ENCODE assay signal across 1 cellular context in the genomic region with DNA sequence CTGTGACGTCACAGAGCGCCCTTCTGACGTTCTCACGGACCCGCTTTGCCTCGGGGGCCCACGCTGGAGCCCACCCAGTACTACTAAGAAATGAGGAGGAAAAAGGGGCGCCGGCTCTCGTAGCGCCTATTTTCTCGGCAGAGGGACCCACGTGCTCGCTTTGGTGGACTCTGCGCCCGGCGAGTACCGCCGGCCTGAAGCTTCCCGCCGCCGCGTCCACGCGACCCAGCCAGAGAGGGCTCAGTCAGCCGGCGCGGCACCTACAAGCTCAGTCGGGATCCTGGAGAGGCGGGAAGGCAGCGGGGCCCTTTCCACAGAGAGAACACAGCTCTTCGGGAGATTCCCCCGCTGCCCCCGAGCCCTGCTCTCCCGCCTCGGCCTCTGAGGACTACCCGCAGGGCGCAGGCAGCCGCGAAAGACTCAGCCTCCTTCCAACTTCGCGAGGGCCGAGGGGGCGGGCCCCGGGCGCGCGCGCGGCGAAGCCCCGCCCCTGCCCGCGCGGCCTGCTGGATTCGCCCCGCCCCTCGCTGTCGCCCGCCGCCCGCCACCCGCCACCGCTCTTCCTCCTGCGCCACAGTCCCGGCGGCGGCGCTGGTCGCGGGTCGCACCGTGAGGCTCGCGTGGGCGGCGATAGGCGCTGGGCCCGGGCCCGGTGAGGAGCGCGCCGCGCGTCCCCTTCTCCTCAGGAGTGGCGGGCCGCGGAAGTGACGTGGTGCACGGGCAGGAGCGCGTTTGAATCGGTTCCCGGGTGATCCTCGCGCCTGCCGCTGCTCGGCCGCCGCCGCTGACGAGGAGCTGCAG.
TF ChIP-seq lines count a peak whose summit lies in the region.

TSS of gene SMCHD1 (plus strand) at position 574 of the 801 bp plus-strand sequence. CDS start 350 bp downstream, outside the sequence.

TF ChIP-seq in K562, 482 proteins besides CTCF, POLR2A, EP300 and RAD21 (continued from another document):
- TF ChIP-seq, protein P1, sequence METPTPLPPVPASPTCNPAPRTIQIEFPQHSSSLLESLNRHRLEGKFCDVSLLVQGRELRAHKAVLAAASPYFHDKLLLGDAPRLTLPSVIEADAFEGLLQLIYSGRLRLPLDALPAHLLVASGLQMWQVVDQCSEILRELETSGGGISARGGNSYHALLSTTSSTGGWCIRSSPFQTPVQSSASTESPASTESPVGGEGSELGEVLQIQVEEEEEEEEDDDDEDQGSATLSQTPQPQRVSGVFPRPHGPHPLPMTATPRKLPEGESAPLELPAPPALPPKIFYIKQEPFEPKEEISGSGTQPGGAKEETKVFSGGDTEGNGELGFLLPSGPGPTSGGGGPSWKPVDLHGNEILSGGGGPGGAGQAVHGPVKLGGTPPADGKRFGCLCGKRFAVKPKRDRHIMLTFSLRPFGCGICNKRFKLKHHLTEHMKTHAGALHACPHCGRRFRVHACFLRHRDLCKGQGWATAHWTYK (CRISPR knock-in tag; IDR thresholded peaks at IDR 0.05) = peak; percentile 29; the same call in 1 of the 2 replicates
- TF ChIP-seq, protein P2, sequence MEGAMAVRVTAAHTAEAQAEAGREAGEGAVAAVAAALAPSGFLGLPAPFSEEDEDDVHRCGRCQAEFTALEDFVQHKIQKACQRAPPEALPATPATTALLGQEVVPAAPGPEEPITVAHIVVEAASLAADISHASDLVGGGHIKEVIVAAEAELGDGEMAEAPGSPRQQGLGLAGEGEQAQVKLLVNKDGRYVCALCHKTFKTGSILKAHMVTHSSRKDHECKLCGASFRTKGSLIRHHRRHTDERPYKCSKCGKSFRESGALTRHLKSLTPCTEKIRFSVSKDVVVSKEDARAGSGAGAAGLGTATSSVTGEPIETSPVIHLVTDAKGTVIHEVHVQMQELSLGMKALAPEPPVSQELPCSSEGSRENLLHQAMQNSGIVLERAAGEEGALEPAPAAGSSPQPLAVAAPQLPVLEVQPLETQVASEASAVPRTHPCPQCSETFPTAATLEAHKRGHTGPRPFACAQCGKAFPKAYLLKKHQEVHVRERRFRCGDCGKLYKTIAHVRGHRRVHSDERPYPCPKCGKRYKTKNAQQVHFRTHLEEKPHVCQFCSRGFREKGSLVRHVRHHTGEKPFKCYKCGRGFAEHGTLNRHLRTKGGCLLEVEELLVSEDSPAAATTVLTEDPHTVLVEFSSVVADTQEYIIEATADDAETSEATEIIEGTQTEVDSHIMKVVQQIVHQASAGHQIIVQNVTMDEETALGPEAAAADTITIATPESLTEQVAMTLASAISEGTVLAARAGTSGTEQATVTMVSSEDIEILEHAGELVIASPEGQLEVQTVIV (CRISPR knock-in tag; IDR thresholded peaks at IDR 0.05; ENCODE audit: borderline replicate concordance) = no peak
- TF ChIP-seq SREBF2 (CRISPR knock-in tag; IDR thresholded peaks at IDR 0.05) (no peak), ZNF76 (CRISPR knock-in tag; IDR thresholded peaks at IDR 0.05; ENCODE audit: borderline replicate concordance) (no peak; the same call in 1 of the 2 replicates), CBX3 (IDR thresholded peaks at IDR 0.05; ENCODE audit: borderline replicate concordance in 1 of 2, low read length in 2 of 2) (0 out of 3 replicates have a peak, but pooled peaks of 1 of the 2 experiments have one; percentile 10), ZFP91 (CRISPR knock-in tag; IDR thresholded peaks at IDR 0.05) (no peak), ZNF584 (CRISPR knock-in tag; IDR thresholded peaks at IDR 0.05; ENCODE audit: low read depth) (peak; percentile 69; the same call in 1 of the 2 replicates), OTX1 (CRISPR knock-in tag; IDR thresholded peaks at IDR 0.05) (no peak), ETV5 (CRISPR knock-in tag; IDR thresholded peaks at IDR 0.05; ENCODE audit: low read depth) (no peak; the same call in 1 of the 2 replicates), NFRKB (IDR thresholded peaks at IDR 0.05; ENCODE audit: low read depth) (no peak), NKRF (IDR thresholded peaks at IDR 0.05; ENCODE audit: borderline replicate concordance) (peak; percentile 95), GABPB1 (CRISPR knock-in tag; IDR thresholded peaks at IDR 0.05) (peak; percentile 91), TBP (optimal IDR thresholded peaks at IDR 0.05; ENCODE audit: low read depth, low read length) (peak; percentile 92), TCF3 (CRISPR knock-in tag; IDR thresholded peaks at IDR 0.05) (no peak; the same call in 1 of the 2 replicates), HOXB6 (CRISPR knock-in tag; IDR thresholded peaks at IDR 0.05; ENCODE audit: borderline replicate concordance) (no peak), NUFIP1 (IDR thresholded peaks at IDR 0.05; ENCODE audit: partially characterized antibody) (no peak)
- TF ChIP-seq, protein P3, sequence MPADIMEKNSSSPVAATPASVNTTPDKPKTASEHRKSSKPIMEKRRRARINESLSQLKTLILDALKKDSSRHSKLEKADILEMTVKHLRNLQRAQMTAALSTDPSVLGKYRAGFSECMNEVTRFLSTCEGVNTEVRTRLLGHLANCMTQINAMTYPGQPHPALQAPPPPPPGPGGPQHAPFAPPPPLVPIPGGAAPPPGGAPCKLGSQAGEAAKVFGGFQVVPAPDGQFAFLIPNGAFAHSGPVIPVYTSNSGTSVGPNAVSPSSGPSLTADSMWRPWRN (IDR thresholded peaks at IDR 0.05; ENCODE audit: low read depth) = no peak
- TF ChIP-seq, protein P4, sequence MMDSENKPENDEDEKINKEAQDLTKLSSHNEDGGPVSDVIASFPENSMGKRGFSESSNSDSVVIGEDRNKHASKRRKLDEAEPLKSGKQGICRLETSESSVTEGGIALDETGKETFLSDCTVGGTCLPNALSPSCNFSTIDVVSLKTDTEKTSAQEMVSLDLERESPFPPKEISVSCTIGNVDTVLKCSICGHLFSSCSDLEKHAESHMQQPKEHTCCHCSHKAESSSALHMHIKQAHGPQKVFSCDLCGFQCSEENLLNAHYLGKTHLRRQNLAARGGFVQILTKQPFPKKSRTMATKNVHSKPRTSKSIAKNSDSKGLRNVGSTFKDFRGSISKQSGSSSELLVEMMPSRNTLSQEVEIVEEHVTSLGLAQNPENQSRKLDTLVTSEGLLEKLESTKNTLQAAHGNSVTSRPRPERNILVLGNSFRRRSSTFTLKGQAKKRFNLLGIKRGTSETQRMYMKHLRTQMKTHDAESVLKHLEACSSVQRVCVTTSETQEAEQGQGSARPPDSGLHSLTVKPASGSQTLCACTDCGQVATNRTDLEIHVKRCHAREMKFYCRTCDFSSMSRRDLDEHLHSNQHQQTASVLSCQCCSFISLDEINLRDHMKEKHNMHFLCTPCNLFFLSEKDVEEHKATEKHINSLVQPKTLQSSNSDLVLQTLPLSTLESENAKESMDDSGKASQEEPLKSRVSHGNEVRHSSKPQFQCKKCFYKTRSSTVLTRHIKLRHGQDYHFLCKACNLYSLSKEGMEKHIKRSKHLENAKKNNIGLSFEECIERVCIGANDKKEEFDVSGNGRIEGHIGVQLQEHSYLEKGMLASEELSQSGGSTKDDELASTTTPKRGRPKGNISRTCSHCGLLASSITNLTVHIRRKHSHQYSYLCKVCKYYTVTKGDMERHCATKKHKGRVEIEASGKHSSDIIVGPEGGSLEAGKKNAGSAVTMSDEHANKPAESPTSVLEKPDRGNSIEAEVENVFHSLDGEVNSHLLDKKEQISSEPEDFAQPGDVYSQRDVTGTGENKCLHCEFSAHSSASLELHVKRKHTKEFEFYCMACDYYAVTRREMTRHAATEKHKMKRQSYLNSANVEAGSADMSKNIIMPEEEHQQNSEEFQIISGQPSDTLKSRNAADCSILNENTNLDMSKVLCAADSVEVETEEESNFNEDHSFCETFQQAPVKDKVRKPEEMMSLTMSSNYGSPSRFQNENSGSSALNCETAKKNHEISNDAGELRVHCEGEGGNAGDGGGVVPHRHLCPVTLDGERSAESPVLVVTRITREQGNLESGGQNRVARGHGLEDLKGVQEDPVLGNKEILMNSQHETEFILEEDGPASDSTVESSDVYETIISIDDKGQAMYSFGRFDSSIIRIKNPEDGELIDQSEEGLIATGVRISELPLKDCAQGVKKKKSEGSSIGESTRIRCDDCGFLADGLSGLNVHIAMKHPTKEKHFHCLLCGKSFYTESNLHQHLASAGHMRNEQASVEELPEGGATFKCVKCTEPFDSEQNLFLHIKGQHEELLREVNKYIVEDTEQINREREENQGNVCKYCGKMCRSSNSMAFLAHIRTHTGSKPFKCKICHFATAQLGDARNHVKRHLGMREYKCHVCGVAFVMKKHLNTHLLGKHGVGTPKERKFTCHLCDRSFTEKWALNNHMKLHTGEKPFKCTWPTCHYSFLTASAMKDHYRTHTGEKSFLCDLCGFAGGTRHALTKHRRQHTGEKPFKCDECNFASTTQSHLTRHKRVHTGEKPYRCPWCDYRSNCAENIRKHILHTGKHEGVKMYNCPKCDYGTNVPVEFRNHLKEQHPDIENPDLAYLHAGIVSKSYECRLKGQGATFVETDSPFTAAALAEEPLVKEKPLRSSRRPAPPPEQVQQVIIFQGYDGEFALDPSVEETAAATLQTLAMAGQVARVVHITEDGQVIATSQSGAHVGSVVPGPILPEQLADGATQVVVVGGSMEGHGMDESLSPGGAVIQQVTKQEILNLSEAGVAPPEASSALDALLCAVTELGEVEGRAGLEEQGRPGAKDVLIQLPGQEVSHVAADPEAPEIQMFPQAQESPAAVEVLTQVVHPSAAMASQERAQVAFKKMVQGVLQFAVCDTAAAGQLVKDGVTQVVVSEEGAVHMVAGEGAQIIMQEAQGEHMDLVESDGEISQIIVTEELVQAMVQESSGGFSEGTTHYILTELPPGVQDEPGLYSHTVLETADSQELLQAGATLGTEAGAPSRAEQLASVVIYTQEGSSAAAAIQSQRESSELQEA (IDR thresholded peaks at IDR 0.05; ENCODE audit: low read depth) = no peak
- TF ChIP-seq, protein P5, sequence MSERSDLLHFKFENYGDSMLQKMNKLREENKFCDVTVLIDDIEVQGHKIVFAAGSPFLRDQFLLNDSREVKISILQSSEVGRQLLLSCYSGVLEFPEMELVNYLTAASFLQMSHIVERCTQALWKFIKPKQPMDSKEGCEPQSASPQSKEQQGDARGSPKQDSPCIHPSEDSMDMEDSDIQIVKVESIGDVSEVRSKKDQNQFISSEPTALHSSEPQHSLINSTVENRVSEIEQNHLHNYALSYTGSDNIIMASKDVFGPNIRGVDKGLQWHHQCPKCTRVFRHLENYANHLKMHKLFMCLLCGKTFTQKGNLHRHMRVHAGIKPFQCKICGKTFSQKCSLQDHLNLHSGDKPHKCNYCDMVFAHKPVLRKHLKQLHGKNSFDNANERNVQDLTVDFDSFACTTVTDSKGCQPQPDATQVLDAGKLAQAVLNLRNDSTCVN (CRISPR knock-in tag; IDR thresholded peaks at IDR 0.05) = no peak
TF ChIP-seq in K562: peak in this region for 180.
